ENCODE assay signal across 8 cellular contexts in genomic region chr2:237691200-237691907, GRCh38.
A peak's percentile ranks its signal among the peaks of the same experiment; 100 is the strongest.
DNase-seq lines count a peak whose midpoint lies in the region; ATAC-seq and TF ChIP-seq lines count a peak whose summit lies in the region.

No MANE protein-coding gene starts in this region.

- no peak overlapping the region for H3K9ac ChIP-seq in endodermal cell (ENCODE audit: extremely low read depth, low read length, poor library complexity, severe bottlenecking)

- H3K27me3 Mint-ChIP-seq in endodermal cell (ENCODE audit: insufficient read depth): peaks cover 18% of the 10 kb centered on the region
- H3K27me3 Mint-ChIP-seq in nephron progenitor cell (ENCODE audit: low read depth, poor library complexity): peaks cover 24% of the 10 kb centered on the region

- H3K27me3 ChIP-seq in RWPE2 (ENCODE audit: insufficient read depth, poor library complexity, severe bottlenecking): no peaks in the 10 kb centered on the region
- no peaks in the 10 kb centered on the region for H3K27me3 ChIP-seq in endodermal cell (ENCODE audit: control insufficient read depth, insufficient read depth, low read length, poor library complexity, severe bottlenecking)

- H3K4me1 ChIP-seq in RWPE2 (ENCODE audit: insufficient read depth, poor library complexity, severe bottlenecking) (peaks cover 44% of the 10 kb centered on the region), endodermal cell (ENCODE audit: control insufficient read depth, insufficient read depth, low read length) (peaks cover 4% of the 10 kb centered on the region)

- 5 to 6% methylated on average over 22 to 69 of the region's 70 CpGs for WGBS in endodermal cell (ENCODE audit: insufficient coverage in 1 of 2, insufficient read length in 1 of 2), 2 experiments

- no peak overlapping the region for H3K27ac ChIP-seq in RWPE2 (ENCODE audit: poor library complexity, severe bottlenecking)
- H3K27ac ChIP-seq in endodermal cell (ENCODE audit: low read depth, low read length): no peak overlapping the region

- H3K4me1 Mint-ChIP-seq in endodermal cell: peaks cover 26% of the 10 kb centered on the region
- peaks cover 84% of the 10 kb centered on the region for H3K4me1 Mint-ChIP-seq in nephron progenitor cell

- H3K36me3 Mint-ChIP-seq in endodermal cell (ENCODE audit: low read depth) (peaks cover 13% of the 10 kb centered on the region), nephron progenitor cell (ENCODE audit: low read depth) (no peaks in the 10 kb centered on the region)

- H3K36me3 ChIP-seq in RWPE2 (ENCODE audit: low read depth) (peaks cover 6% of the 10 kb centered on the region), endodermal cell (ENCODE audit: control insufficient read depth, insufficient read depth, low read length) (peaks cover 17% of the 10 kb centered on the region)

- H3K9me3 Mint-ChIP-seq in endodermal cell (no peaks in the 10 kb centered on the region), nephron progenitor cell (no peaks in the 10 kb centered on the region)

- H3K9me3 ChIP-seq in RWPE2 (ENCODE audit: severe bottlenecking) (no peaks in the 10 kb centered on the region), endodermal cell (ENCODE audit: control insufficient read depth, low read length) (no peaks in the 10 kb centered on the region)

- H3K4me3 ChIP-seq in RWPE2 (ENCODE audit: severe bottlenecking) (peak overlapping the region; percentile 39), endodermal cell (ENCODE audit: low read length) (peak overlapping the region; percentile 72)

- TF ChIP-seq CTCF in RWPE2 (IDR thresholded peaks at IDR 0.05; ENCODE audit: poor library complexity, severe bottlenecking): no peak
- no peak for TF ChIP-seq CTCF in endodermal cell (conservative IDR thresholded peaks at IDR 0.05)
- TF ChIP-seq CTCF in nephron progenitor cell (IDR thresholded peaks at IDR 0.05): no peak

- ATAC-seq in HG02938 (IDR thresholded peaks at IDR 0.05; ENCODE audit: unreplicated experiment) (peak; percentile 24), RWPE2 (ENCODE audit: low read depth) (peak; percentile 26)

- H3K4me3 Mint-ChIP-seq in endodermal cell (peak overlapping the region; percentile 60), nephron progenitor cell (peak overlapping the region; percentile 77)

- DNase-seq in NCI-H345 (lab: John Stamatoyannopoulos, UW) (peak; percentile 27), NCI-H345 treated with DMSO at 0.1 percent for 48 hours (lab: John Stamatoyannopoulos, UW; ENCODE audit: unreplicated experiment) (no peak), RWPE2 (ENCODE audit: low spot score) (no peak), endodermal cell (peak; percentile 83), nephron progenitor cell (peak; percentile 54), superior temporal gyrus (ENCODE audit: extremely low spot score) (no peak), COR-L47 (lab: John Stamatoyannopoulos, UW) (no peak)

- H3K27ac Mint-ChIP-seq in endodermal cell (no peak overlapping the region), nephron progenitor cell (peak overlapping the region; percentile 55)

Comparison
In these comparisons a context has a peak if more than half of its experiments do, and no peak if none do; other contexts are left out.
1. DNase-seq: peak in NCI-H345 (single experiment), endodermal cell (single experiment) and nephron progenitor cell (single experiment); none in NCI-H345 treated with DMSO at 0.1 percent for 48 hours (single experiment), RWPE2 (single experiment), superior temporal gyrus (single experiment) and COR-L47 (single experiment).